16 cellular contexts compared by ENCODE assay signal in the genomic region with DNA sequence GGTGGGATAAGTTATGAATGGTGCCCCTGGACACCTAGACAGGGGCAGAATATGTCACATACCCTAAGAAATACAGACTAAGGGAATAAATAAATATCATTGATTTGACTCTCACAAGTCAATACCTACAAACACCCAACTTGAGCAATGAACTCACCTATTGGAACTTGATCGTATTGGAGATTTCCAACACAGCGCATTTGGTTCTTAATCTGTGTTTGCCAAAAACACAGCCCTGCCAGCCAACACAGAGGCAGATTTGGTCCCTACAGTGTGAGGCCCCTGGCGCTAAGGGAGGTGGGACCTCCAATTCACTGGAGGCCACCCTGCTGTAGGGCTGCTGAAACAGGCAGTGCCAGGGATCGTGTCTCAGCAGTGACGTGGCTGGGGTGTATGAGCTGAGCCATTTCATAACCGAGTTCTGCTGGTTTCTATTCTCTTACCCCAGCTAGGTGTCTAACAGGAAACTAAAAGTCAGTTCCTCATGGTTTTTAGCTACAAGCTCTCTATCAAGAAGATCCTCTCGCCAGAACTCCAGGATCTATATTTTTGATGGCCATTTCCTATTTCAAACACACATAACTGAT.
A peak's percentile ranks its signal among the peaks of the same experiment; 100 is the strongest.
DNase-seq lines count a peak whose midpoint lies in the region; ATAC-seq and TF ChIP-seq lines count a peak whose summit lies in the region.
"Had no signal": no experiment of that assay in that cellular context is flagged by ENCODE, and none has a peak within 500 bp of the region (broad histone marks: within the 10 kb centered on the region; RNA-seq: fewer than 3 reads in every experiment).

No MANE protein-coding gene starts in this region.

- no peaks in the 10 kb centered on the region for H3K9me2 ChIP-seq in OCI-LY7 (ENCODE audit: insufficient read depth, low read length)

- TF ChIP-seq CTCF in sigmoid colon (IDR thresholded peaks at IDR 0.05): no peak
- TF ChIP-seq CTCF in OCI-LY7 (conservative IDR thresholded peaks at IDR 0.05; ENCODE audit: low read length): no peak

- in situ Hi-C loops in KBM-7 (cut with MboI; ENCODE audit: low pct_unique_long_range_greater_than_20kb, low sequenced_read_pairs): loop anchor here (25.0 kb wide), 1 partner anchor 87 kb away; a partner anchor contains a TSS

- no peak overlapping the region for H2AFZ ChIP-seq in OCI-LY7 (ENCODE audit: low read length)

- DNase-seq in activated naive CD8-positive, alpha-beta T cell treated with anti-CD3 and anti-CD28 coated beads, Interleukin-2, amount 10 ng/mL, durations not matched to agents 7 days and 5 days: no peak
- DNase-seq in activated naive CD8-positive, alpha-beta T cell treated with anti-CD3 and anti-CD28 coated beads for 36 hours: no peak
- DNase-seq in sigmoid colon (no peak), SW480 (ENCODE audit: low spot score) (no peak), KBM-7 (no peak), OCI-LY7 (ENCODE audit: low spot score) (no peak)
- DNase-seq: activated naive CD4-positive, alpha-beta T cell treated with Interleukin-2 at 50 U/mL for 16 hours; central memory CD4-positive, alpha-beta T cell; KG1; NCI-H1694; NK-92 treated with Interleukin-12 subunit alpha and Interleukin-12 subunit beta, amount 100 ng/mL, for 24 hours; stimulated activated naive CD4-positive, alpha-beta T cell had no signal

- H4K20me1 ChIP-seq in OCI-LY7 (ENCODE audit: insufficient read depth, low read length): no peaks in the 10 kb centered on the region

- no peak overlapping the region for H3K4me3 Mint-ChIP-seq in activated naive CD8-positive, alpha-beta T cell treated with anti-CD3 and anti-CD28 coated beads, Interleukin-2, amount 10 ng/mL, durations not matched to agents 7 days and 5 days
- H3K4me3 Mint-ChIP-seq in activated naive CD8-positive, alpha-beta T cell treated with anti-CD3 and anti-CD28 coated beads for 36 hours: no peak overlapping the region

- POLR2A ChIA-PET in activated naive CD8-positive, alpha-beta T cell treated with anti-CD3 and anti-CD28 coated beads, Interleukin-2, amount 10 ng/mL, durations not matched to agents 7 days and 5 days (lab: Charles Lee): no interaction called here
- POLR2A ChIA-PET in OCI-LY7 (lab: Charles Lee): no interaction called here

- H3K36me3 ChIP-seq in sigmoid colon (peaks cover 0 to 23% (median 0%) of the 10 kb centered on the region in 4 donors), OCI-LY7 (ENCODE audit: insufficient read depth, low read length) (no peaks in the 10 kb centered on the region)

- H3K27ac Mint-ChIP-seq in activated naive CD8-positive, alpha-beta T cell treated with anti-CD3 and anti-CD28 coated beads, Interleukin-2, amount 10 ng/mL, durations not matched to agents 7 days and 5 days: no peak overlapping the region
- no peak overlapping the region for H3K27ac Mint-ChIP-seq in activated naive CD8-positive, alpha-beta T cell treated with anti-CD3 and anti-CD28 coated beads for 36 hours

- H3K4me3 ChIP-seq in sigmoid colon (no peak overlapping the region), OCI-LY7 (ENCODE audit: low read depth, low read length, poor library complexity, severe bottlenecking) (no peak overlapping the region)
- H3K4me3 ChIP-seq: lung had no signal

- peak; percentile 30 for ATAC-seq in activated naive CD8-positive, alpha-beta T cell treated with anti-CD3 and anti-CD28 coated beads, Interleukin-2, amount 10 ng/mL, durations not matched to agents 7 days and 5 days (ENCODE audit: low read depth)
- peak; percentile 91 for ATAC-seq in GM21619 (IDR thresholded peaks at IDR 0.05; ENCODE audit: unreplicated experiment)
- peak; percentile 89 for ATAC-seq in HG03565 (IDR thresholded peaks at IDR 0.05; ENCODE audit: unreplicated experiment)
- ATAC-seq: esophagus mucosa had no signal

- peaks cover 17% of the 10 kb centered on the region for H3K4me1 Mint-ChIP-seq in activated naive CD8-positive, alpha-beta T cell treated with anti-CD3 and anti-CD28 coated beads, Interleukin-2, amount 10 ng/mL, durations not matched to agents 7 days and 5 days
- peaks cover 19% of the 10 kb centered on the region for H3K4me1 Mint-ChIP-seq in activated naive CD8-positive, alpha-beta T cell treated with anti-CD3 and anti-CD28 coated beads for 36 hours

- H3K27me3 ChIP-seq in sigmoid colon: no peaks in the 10 kb centered on the region

- BruUV-seq in OCI-LY7 (replicated peaks; lab: Mats Ljungman, UMichigan): no TSS peak

- H3K9me3 Mint-ChIP-seq in activated naive CD8-positive, alpha-beta T cell treated with anti-CD3 and anti-CD28 coated beads, Interleukin-2, amount 10 ng/mL, durations not matched to agents 7 days and 5 days: peaks cover 1% of the 10 kb centered on the region
- H3K9me3 Mint-ChIP-seq in activated naive CD8-positive, alpha-beta T cell treated with anti-CD3 and anti-CD28 coated beads for 36 hours: no peaks in the 10 kb centered on the region

- H3K27ac ChIP-seq in sigmoid colon: peak overlapping the region in 3 of 4 donors; percentile 16 to 58 (median 33)
- H3K27ac ChIP-seq in OCI-LY7 (ENCODE audit: low read depth, low read length, poor library complexity, severe bottlenecking): no peak overlapping the region

- 91 to 97% methylated on average over 7 of the region's 7 CpGs for WGBS in sigmoid colon, 2 donors

- intact Hi-C loops in sigmoid colon (cut with DNase I) (no loop called here), OCI-LY7 (cut with micrococcal nuclease; ENCODE audit: unreplicated experiment) (no loop called here)

- H3K9me3 ChIP-seq in sigmoid colon: no peaks in the 10 kb centered on the region
- no peaks in the 10 kb centered on the region for H3K9me3 ChIP-seq in OCI-LY7 (ENCODE audit: low read length)

- H3K4me2 ChIP-seq in OCI-LY7 (ENCODE audit: low read length): no peak overlapping the region

- CTCF ChIA-PET in OCI-LY7 (lab: Charles Lee; ENCODE audit: unreplicated experiment): no interaction called here

- no peaks in the 10 kb centered on the region for H3K36me3 Mint-ChIP-seq in activated naive CD8-positive, alpha-beta T cell treated with anti-CD3 and anti-CD28 coated beads, Interleukin-2, amount 10 ng/mL, durations not matched to agents 7 days and 5 days
- H3K36me3 Mint-ChIP-seq in activated naive CD8-positive, alpha-beta T cell treated with anti-CD3 and anti-CD28 coated beads for 36 hours: no peaks in the 10 kb centered on the region

- H3K27me3 Mint-ChIP-seq in activated naive CD8-positive, alpha-beta T cell treated with anti-CD3 and anti-CD28 coated beads, Interleukin-2, amount 10 ng/mL, durations not matched to agents 7 days and 5 days: no peaks in the 10 kb centered on the region
- H3K27me3 Mint-ChIP-seq in activated naive CD8-positive, alpha-beta T cell treated with anti-CD3 and anti-CD28 coated beads for 36 hours: no peaks in the 10 kb centered on the region

- H3K79me2 ChIP-seq in OCI-LY7 (ENCODE audit: insufficient read depth, low read depth, low read length): no peaks in the 10 kb centered on the region

- peaks cover 0 to 20% (median 16%) of the 10 kb centered on the region in 4 donors for H3K4me1 ChIP-seq in sigmoid colon
- no peaks in the 10 kb centered on the region for H3K4me1 ChIP-seq in OCI-LY7 (ENCODE audit: insufficient read depth, low read length, poor library complexity, severe bottlenecking)

- no peak for TF ChIP-seq POLR2A in sigmoid colon (IDR thresholded peaks at IDR 0.05)

- TF ChIP-seq EP300 in sigmoid colon (IDR thresholded peaks at IDR 0.05): no peak

Comparison
In these comparisons a context has a peak if more than half of its experiments do, and no peak if none do; other contexts are left out.
1. ATAC-seq: peak in every context shown above with its lines; median percentile 91 in GM21619; 89 in HG03565; 30 in activated naive CD8-positive, alpha-beta T cell treated with anti-CD3 and anti-CD28 coated beads, Interleukin-2, amount 10 ng/mL, durations not matched to agents 7 days and 5 days.